ENCODE assay signal across 12 cellular contexts in the genomic region with DNA sequence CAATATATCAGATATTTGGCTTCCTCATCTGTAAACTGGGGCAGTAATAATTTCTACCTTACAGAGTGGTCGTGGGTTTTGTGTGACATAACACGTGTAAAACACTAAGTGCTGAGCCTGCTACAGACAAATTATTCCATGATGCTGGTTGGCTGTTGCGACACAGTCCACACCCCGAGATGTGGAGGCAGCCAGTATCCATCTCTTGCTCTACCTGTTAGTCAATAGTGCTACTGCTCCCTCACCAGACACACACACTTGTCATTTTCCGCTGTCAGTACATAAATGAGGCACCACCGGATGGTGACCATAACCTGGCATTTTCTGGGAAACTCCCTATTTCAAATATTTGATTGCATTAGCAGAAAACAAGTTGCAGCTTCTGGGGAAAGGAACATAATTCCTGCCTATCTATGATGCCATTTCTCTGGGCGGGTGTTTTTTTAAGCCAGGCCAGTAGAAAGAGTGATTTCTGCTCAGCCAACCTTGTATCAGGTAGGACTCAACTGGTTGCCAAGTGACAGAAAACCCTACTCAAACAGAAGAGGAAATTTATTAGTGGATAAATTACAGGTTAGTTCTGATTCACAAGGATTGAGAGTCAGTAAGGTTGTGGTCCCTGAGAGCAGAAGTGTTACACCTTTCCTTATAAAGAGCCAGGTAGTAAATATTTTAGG. TPM values are rescaled to one million over a fixed set of nuclear protein-coding genes. Genes with fewer than 3 reads are reported as not detected.
DNase-seq lines count a peak whose midpoint lies in the region; ATAC-seq and TF ChIP-seq lines count a peak whose summit lies in the region.
"Had no signal": no experiment of that assay in that cellular context is flagged by ENCODE, and none has a peak within 500 bp of the region (broad histone marks: within the 10 kb centered on the region; RNA-seq: fewer than 3 reads in every experiment).

No MANE protein-coding gene starts in this region.

- POLR2A ChIA-PET in CD4-positive, alpha-beta T cell (lab: Charles Lee), result no interaction called here
- POLR2A ChIA-PET in WTC11 (lab: Charles Lee), result interaction anchor here (0.6 to 0.7 kb wide), 2 partner anchors 11 to 22 kb away, joined by 3 read pairs; no protein-coding TSS in a partner anchor

- no peak for TF ChIP-seq POLR2A in tibial nerve (IDR thresholded peaks at IDR 0.05)
- no peak for TF ChIP-seq POLR2A in sigmoid colon (IDR thresholded peaks at IDR 0.05)

- no peaks in the 10 kb centered on the region for H3K9me3 ChIP-seq in CD4-positive, alpha-beta T cell (ENCODE audit: control insufficient read depth, low read length)
- H3K9me3 ChIP-seq in tibial nerve (no peaks in the 10 kb centered on the region), sigmoid colon (no peaks in the 10 kb centered on the region)
- H3K9me3 ChIP-seq: body of pancreas had no signal

- H3K36me3 ChIP-seq in tibial nerve, result peaks cover 0 to 14% (median 0%) of the 10 kb centered on the region in 3 donors
- peaks cover 0 to 5% (median under 1%) of the 10 kb centered on the region in 4 donors for H3K36me3 ChIP-seq in sigmoid colon

- no peak for DNase-seq in CD4-positive, alpha-beta T cell
- DNase-seq in WTC11 (ENCODE audit: low spot score), result no peak
- DNase-seq in kidney tubule cell (ENCODE audit: low spot score), result peak; percentile 30
- DNase-seq in NCI-H1436 treated with DMSO at 0.1 percent for 48 hours (lab: John Stamatoyannopoulos, UW), result no peak
- no peak for DNase-seq in tibial nerve (ENCODE audit: low spot score in 2 of 2)
- DNase-seq in sigmoid colon, result no peak
- no peak for DNase-seq in posterior cingulate gyrus
- DNase-seq: body of pancreas, midbrain, NCI-H524 treated with DMSO at 0.1 percent for 48 hours had no signal

- no peak overlapping the region for H3K4me3 ChIP-seq in tibial nerve
- H3K4me3 ChIP-seq in sigmoid colon, result no peak overlapping the region
- H3K4me3 ChIP-seq: body of pancreas had no signal

- H3K27ac Mint-ChIP-seq in CD4-positive, alpha-beta T cell, result no peak overlapping the region
- H3K27ac Mint-ChIP-seq in WTC11, result peak overlapping the region; percentile 42; the same call in 1 of the 2 replicates

- TF ChIP-seq EP300 in tibial nerve (IDR thresholded peaks at IDR 0.05), result no peak
- no peak for TF ChIP-seq EP300 in sigmoid colon (IDR thresholded peaks at IDR 0.05)

- H3K36me3 Mint-ChIP-seq in CD4-positive, alpha-beta T cell (ENCODE audit: low read depth), result peaks cover 5% of the 10 kb centered on the region
- H3K36me3 Mint-ChIP-seq in WTC11, result no peaks in the 10 kb centered on the region

- no peaks in the 10 kb centered on the region for H3K27me3 ChIP-seq in CD4-positive, alpha-beta T cell (ENCODE audit: control insufficient read depth, insufficient read depth, low read length)
- H3K27me3 ChIP-seq in tibial nerve (no peaks in the 10 kb centered on the region), sigmoid colon (no peaks in the 10 kb centered on the region)
- H3K27me3 ChIP-seq: body of pancreas had no signal

- H3K27ac ChIP-seq in CD4-positive, alpha-beta T cell (ENCODE audit: low read depth, low read length), result no peak overlapping the region
- no peak overlapping the region for H3K27ac ChIP-seq in tibial nerve
- no peak overlapping the region for H3K27ac ChIP-seq in sigmoid colon
- H3K27ac ChIP-seq: body of pancreas, C4-2B had no signal

- peak; percentile 37 for ATAC-seq in CD4-positive, alpha-beta T cell (ENCODE audit: poor library complexity)
- peak; percentile 49 for ATAC-seq in GM18873 (IDR thresholded peaks at IDR 0.05; ENCODE audit: low FRiP score, unreplicated experiment)
- ATAC-seq in WTC11, result no peak
- ATAC-seq: body of pancreas had no signal

- no peak overlapping the region for H3K4me3 Mint-ChIP-seq in CD4-positive, alpha-beta T cell
- H3K4me3 Mint-ChIP-seq in WTC11, result no peak overlapping the region

- intact Hi-C loops in CD4-positive, alpha-beta T cell (cut with DNase I, micrococcal nuclease), result loop anchor here in 1 of 2 experiments (2.0 to 10.0 kb wide), 4 partner anchors 68 to 1215 kb away; a partner anchor contains a TSS
- intact Hi-C loops in sigmoid colon (cut with DNase I), result loop anchor here (5.0 kb wide), 1 partner anchor 1218 kb away; no protein-coding TSS in a partner anchor
- intact Hi-C loops in posterior cingulate gyrus (cut with DNase I), result loop anchor here (5.0 kb wide), 1 partner anchor 1218 kb away; no protein-coding TSS in a partner anchor

- TF ChIP-seq CTCF in CD4-positive, alpha-beta T cell (IDR thresholded peaks at IDR 0.05), result no peak
- TF ChIP-seq CTCF in WTC11 (IDR thresholded peaks at IDR 0.05) (no peak), tibial nerve (IDR thresholded peaks at IDR 0.05) (no peak), sigmoid colon (IDR thresholded peaks at IDR 0.05) (no peak)

- 79 to 91% methylated on average over 7 of the region's 7 CpGs for WGBS in tibial nerve, 2 donors
- WGBS in sigmoid colon, 2 donors, result 75 to 81% methylated on average over 7 of the region's 7 CpGs

- CTCF ChIA-PET in CD4-positive, alpha-beta T cell (lab: Charles Lee), result interaction anchor here (1.0 kb wide), 1 partner anchor 88 kb away, joined by 7 read pairs; no protein-coding TSS in a partner anchor
- CTCF ChIA-PET in WTC11 (lab: Charles Lee), result interaction anchor here (1.0 to 2.8 kb wide), 6 partner anchors 21 to 1216 kb away, joined by 3 to 12 read pairs (median 4); no protein-coding TSS in a partner anchor

- H3K27me3 Mint-ChIP-seq in CD4-positive, alpha-beta T cell, result no peaks in the 10 kb centered on the region
- no peaks in the 10 kb centered on the region for H3K27me3 Mint-ChIP-seq in WTC11 (ENCODE audit: low read depth)

- H3K9me3 Mint-ChIP-seq in CD4-positive, alpha-beta T cell, result no peaks in the 10 kb centered on the region
- H3K9me3 Mint-ChIP-seq in WTC11, result no peaks in the 10 kb centered on the region

- peaks cover 4% of the 10 kb centered on the region for H3K4me1 Mint-ChIP-seq in CD4-positive, alpha-beta T cell (ENCODE audit: low read depth)
- H3K4me1 Mint-ChIP-seq in WTC11, result no peaks in the 10 kb centered on the region

- no peaks in the 10 kb centered on the region for H3K4me1 ChIP-seq in tibial nerve
- no peaks in the 10 kb centered on the region for H3K4me1 ChIP-seq in sigmoid colon
- H3K4me1 ChIP-seq: body of pancreas had no signal

TF ChIP-seq in WTC11, 78 proteins besides CTCF, POLR2A, EP300 and RAD21 (continues in another document):
- no peak for TF ChIP-seq GTF2I (CRISPR knock-in tag; conservative IDR thresholded peaks at IDR 0.05)
- TF ChIP-seq, protein P1, sequence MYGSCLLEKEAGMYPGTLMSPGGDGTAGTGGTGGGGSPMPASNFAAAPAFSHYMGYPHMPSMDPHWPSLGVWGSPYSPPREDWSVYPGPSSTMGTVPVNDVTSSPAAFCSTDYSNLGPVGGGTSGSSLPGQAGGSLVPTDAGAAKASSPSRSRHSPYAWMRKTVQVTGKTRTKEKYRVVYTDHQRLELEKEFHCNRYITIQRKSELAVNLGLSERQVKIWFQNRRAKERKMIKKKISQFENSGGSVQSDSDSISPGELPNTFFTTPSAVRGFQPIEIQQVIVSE (CRISPR knock-in tag; IDR thresholded peaks at IDR 0.05; ENCODE audit: borderline replicate concordance), result no peak
- TF ChIP-seq, protein P2, sequence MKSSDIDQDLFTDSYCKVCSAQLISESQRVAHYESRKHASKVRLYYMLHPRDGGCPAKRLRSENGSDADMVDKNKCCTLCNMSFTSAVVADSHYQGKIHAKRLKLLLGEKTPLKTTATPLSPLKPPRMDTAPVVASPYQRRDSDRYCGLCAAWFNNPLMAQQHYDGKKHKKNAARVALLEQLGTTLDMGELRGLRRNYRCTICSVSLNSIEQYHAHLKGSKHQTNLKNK (CRISPR knock-in tag; IDR thresholded peaks at IDR 0.05), result no peak
- TF ChIP-seq, protein P3, sequence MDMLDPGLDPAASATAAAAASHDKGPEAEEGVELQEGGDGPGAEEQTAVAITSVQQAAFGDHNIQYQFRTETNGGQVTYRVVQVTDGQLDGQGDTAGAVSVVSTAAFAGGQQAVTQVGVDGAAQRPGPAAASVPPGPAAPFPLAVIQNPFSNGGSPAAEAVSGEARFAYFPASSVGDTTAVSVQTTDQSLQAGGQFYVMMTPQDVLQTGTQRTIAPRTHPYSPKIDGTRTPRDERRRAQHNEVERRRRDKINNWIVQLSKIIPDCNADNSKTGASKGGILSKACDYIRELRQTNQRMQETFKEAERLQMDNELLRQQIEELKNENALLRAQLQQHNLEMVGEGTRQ (CRISPR knock-in tag; IDR thresholded peaks at IDR 0.05), result no peak
- no peak for TF ChIP-seq EMX1 (CRISPR knock-in tag; IDR thresholded peaks at IDR 0.05)
- TF ChIP-seq, protein P4, sequence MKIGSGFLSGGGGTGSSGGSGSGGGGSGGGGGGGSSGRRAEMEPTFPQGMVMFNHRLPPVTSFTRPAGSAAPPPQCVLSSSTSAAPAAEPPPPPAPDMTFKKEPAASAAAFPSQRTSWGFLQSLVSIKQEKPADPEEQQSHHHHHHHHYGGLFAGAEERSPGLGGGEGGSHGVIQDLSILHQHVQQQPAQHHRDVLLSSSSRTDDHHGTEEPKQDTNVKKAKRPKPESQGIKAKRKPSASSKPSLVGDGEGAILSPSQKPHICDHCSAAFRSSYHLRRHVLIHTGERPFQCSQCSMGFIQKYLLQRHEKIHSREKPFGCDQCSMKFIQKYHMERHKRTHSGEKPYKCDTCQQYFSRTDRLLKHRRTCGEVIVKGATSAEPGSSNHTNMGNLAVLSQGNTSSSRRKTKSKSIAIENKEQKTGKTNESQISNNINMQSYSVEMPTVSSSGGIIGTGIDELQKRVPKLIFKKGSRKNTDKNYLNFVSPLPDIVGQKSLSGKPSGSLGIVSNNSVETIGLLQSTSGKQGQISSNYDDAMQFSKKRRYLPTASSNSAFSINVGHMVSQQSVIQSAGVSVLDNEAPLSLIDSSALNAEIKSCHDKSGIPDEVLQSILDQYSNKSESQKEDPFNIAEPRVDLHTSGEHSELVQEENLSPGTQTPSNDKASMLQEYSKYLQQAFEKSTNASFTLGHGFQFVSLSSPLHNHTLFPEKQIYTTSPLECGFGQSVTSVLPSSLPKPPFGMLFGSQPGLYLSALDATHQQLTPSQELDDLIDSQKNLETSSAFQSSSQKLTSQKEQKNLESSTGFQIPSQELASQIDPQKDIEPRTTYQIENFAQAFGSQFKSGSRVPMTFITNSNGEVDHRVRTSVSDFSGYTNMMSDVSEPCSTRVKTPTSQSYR (CRISPR knock-in tag; IDR thresholded peaks at IDR 0.05), result no peak
- TF ChIP-seq ZNF317 (CRISPR knock-in tag; IDR thresholded peaks at IDR 0.05; ENCODE audit: borderline replicate concordance, low read depth), result no peak
- no peak for TF ChIP-seq TCF7 (CRISPR knock-in tag; IDR thresholded peaks at IDR 0.05; ENCODE audit: low read depth)
- no peak for TF ChIP-seq NR2C2 (CRISPR knock-in tag; IDR thresholded peaks at IDR 0.05)

RNA-seq across cellular contexts. Expression of a gene that starts 24.1 kb away (rescaled TPM):
- 10 to 100 TPM; 80.8 to 81.4 TPM for total RNA-seq in CD4-positive, alpha-beta T cell
- total RNA-seq in WTC11 (2021) (101 to 103 TPM (median 102 TPM) in 3 replicates), tibial nerve (10 to 100 TPM; 27.2 to 48.5 (median 31.7) TPM), sigmoid colon (10 to 100 TPM; 59.0 to 68.7 (median 60.7) TPM)
- polyA plus RNA-seq in sigmoid colon, result 10 to 100 TPM; 33.6 to 55.7 (median 37.7) TPM
